1 cellular context compared by ENCODE assay signal in the genomic region with DNA sequence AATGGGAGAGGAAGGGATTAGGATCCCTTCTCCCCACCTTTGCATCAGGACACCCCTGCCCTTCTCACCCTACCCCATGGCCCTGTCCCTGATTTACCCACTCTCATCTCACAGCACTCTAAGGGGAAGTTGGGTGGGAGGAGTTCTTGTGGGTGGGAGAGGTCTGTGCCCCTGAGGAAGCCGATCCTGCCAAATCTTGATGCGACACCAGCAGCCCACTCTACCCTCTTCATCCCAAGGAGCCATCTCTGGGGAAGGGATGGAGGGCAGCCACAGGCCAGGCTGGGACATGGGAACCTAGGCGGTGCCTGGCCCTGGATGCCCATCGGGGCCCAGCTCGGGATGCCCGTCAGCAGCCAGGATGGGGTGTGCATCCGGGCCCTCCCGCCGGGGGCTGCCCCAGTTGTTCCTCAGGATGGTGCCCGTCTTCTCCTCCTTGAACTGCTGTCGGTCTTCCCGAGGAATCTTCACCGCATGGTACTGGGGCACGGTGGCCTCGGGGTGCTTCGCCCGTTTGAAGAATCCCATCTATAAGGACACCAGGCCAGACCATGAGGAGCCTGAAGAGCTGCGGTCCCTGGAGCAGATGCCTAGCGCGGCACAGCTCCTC.
TF ChIP-seq lines count a peak whose summit lies in the region.

No MANE protein-coding gene starts in this region.

TF ChIP-seq in HepG2, 621 proteins besides CTCF, POLR2A, EP300 and RAD21:
- peak; percentile 20 for TF ChIP-seq AGO2 (optimal IDR thresholded peaks at IDR 0.05; ENCODE audit: low read depth, low read length)
- no peak for TF ChIP-seq ZNF629 (CRISPR knock-in tag; conservative IDR thresholded peaks at IDR 0.05)
